In genomic region chr2:172439509-172439860, GRCh38 we compare ENCODE assay signal across 19 cellular contexts. TPM values are rescaled to one million over a fixed set of nuclear protein-coding genes. Genes with fewer than 3 reads are reported as not detected.
DNase-seq lines count a peak whose midpoint lies in the region; ATAC-seq and TF ChIP-seq lines count a peak whose summit lies in the region.
"Had no signal": no experiment of that assay in that cellular context is flagged by ENCODE, and none has a peak within 500 bp of the region (broad histone marks: within the 10 kb centered on the region; RNA-seq: fewer than 3 reads in every experiment).

No MANE protein-coding gene starts in this region.

- H3K27me3 ChIP-seq in CD4-positive, CD25-positive, alpha-beta regulatory T cell (ENCODE audit: control insufficient read depth, insufficient read depth, low read length): no peaks in the 10 kb centered on the region
- H3K27me3 ChIP-seq in KMS-11 (ENCODE audit: insufficient read depth, low read depth) (no peaks in the 10 kb centered on the region), duodenal mucosa (ENCODE audit: control insufficient read depth in 1 of 2, insufficient read depth in 2 of 2, low read length in 2 of 2) (no peaks in the 10 kb centered on the region), neural progenitor cell (no peaks in the 10 kb centered on the region), WERI-Rb-1 (ENCODE audit: insufficient read depth, low read depth, severe bottlenecking) (no peaks in the 10 kb centered on the region)
- H3K27me3 ChIP-seq: adrenal gland, neutrophil had no signal

- peaks cover 8% of the 10 kb centered on the region for H3K36me3 Mint-ChIP-seq in CD4-positive, CD25-positive, alpha-beta regulatory T cell
- H3K36me3 Mint-ChIP-seq in neural progenitor cell: peaks cover 22% of the 10 kb centered on the region

- TF ChIP-seq CTCF in KMS-11 (conservative IDR thresholded peaks at IDR 0.05; ENCODE audit: low read depth, low read length): no peak
- no peak for TF ChIP-seq CTCF in neural progenitor cell (IDR thresholded peaks at IDR 0.05)
- TF ChIP-seq CTCF in WERI-Rb-1 (IDR thresholded peaks at IDR 0.05; ENCODE audit: low read depth, low read length): no peak

- H3F3A ChIP-seq in neural progenitor cell (ENCODE audit: low read depth): peaks cover 30% of the 10 kb centered on the region

- H3K27me3 Mint-ChIP-seq in CD4-positive, CD25-positive, alpha-beta regulatory T cell: no peaks in the 10 kb centered on the region
- no peaks in the 10 kb centered on the region for H3K27me3 Mint-ChIP-seq in neural progenitor cell (ENCODE audit: insufficient read depth, low read depth)

- no peaks in the 10 kb centered on the region for H3K9me3 Mint-ChIP-seq in CD4-positive, CD25-positive, alpha-beta regulatory T cell
- peaks cover 9% of the 10 kb centered on the region for H3K9me3 Mint-ChIP-seq in neural progenitor cell

- no peak for DNase-seq in CD4-positive, CD25-positive, alpha-beta regulatory T cell
- no peak for DNase-seq in neural progenitor cell (ENCODE audit: low spot score)
- DNase-seq in WERI-Rb-1: no peak
- DNase-seq in iPS-NIHi7 (ENCODE audit: extremely low spot score): no peak
- DNase-seq: activated CD4-positive, alpha-beta T cell treated with anti-CD3 and anti-CD28 coated beads for 1 hour; activated CD8-positive, alpha-beta memory T cell treated with anti-CD3 and anti-CD28 coated beads, Interleukin-2, amount 10 ng/mL, durations not matched to agents 7 days and 5 days; caudate nucleus; islet precursor cell; NCI-H1092; NCI-H510A treated with DMSO at 0.1 percent for 48 hours; retina; SIG-M5; stimulated activated naive CD4-positive, alpha-beta T cell treated with Interleukin-2 at 50 U/mL for 16 hours had no signal

- H3K27ac ChIP-seq in CD4-positive, CD25-positive, alpha-beta regulatory T cell (ENCODE audit: insufficient read depth, low read length, poor library complexity, severe bottlenecking): no peak overlapping the region
- H3K27ac ChIP-seq in KMS-11: no peak overlapping the region
- H3K27ac ChIP-seq in duodenal mucosa (ENCODE audit: low read depth, low read length): peak overlapping the region; percentile 62
- no peak overlapping the region for H3K27ac ChIP-seq in neural progenitor cell
- no peak overlapping the region for H3K27ac ChIP-seq in WERI-Rb-1
- H3K27ac ChIP-seq: neutrophil had no signal

- H3K79me2 ChIP-seq in KMS-11 (ENCODE audit: insufficient read depth, low read depth) (no peaks in the 10 kb centered on the region), neural progenitor cell (ENCODE audit: low read depth) (peaks cover 100% of the 10 kb centered on the region)

- peaks cover 28 to 48% (median 36%) of the 10 kb centered on the region in 4 donors for H3K4me1 Mint-ChIP-seq in CD4-positive, CD25-positive, alpha-beta regulatory T cell
- H3K4me1 Mint-ChIP-seq in neural progenitor cell: peaks cover 28% of the 10 kb centered on the region

- ATAC-seq in CD4-positive, CD25-positive, alpha-beta regulatory T cell (ENCODE audit: low read depth in 2 of 2): no peak
- ATAC-seq in GM21737 (IDR thresholded peaks at IDR 0.05; ENCODE audit: unreplicated experiment) (no peak), HG03135 (IDR thresholded peaks at IDR 0.05; ENCODE audit: unreplicated experiment) (no peak)
- ATAC-seq: activated CD8-positive, alpha-beta memory T cell treated with anti-CD3 and anti-CD28 coated beads, Interleukin-2, amount 10 ng/mL, durations not matched to agents 7 days and 5 days had no signal

- no peaks in the 10 kb centered on the region for H3K9me3 ChIP-seq in CD4-positive, CD25-positive, alpha-beta regulatory T cell (ENCODE audit: control insufficient read depth in 2 of 2, low read length in 2 of 2)
- H3K9me3 ChIP-seq in duodenal mucosa (ENCODE audit: control insufficient read depth in 1 of 2, low read length in 2 of 2) (no peaks in the 10 kb centered on the region), neural progenitor cell (ENCODE audit: low read depth) (no peaks in the 10 kb centered on the region), WERI-Rb-1 (ENCODE audit: severe bottlenecking) (no peaks in the 10 kb centered on the region)
- H3K9me3 ChIP-seq: adrenal gland, neutrophil had no signal

- H3K4me1 ChIP-seq in CD4-positive, CD25-positive, alpha-beta regulatory T cell (ENCODE audit: control insufficient read depth, insufficient read depth, low read length, poor library complexity, severe bottlenecking): peaks cover 85% of the 10 kb centered on the region
- peaks cover 64% of the 10 kb centered on the region for H3K4me1 ChIP-seq in KMS-11 (ENCODE audit: low read depth, poor library complexity, severe bottlenecking)
- H3K4me1 ChIP-seq in duodenal mucosa (ENCODE audit: control insufficient read depth in 1 of 2, insufficient read depth in 2 of 2, low read length in 2 of 2): peaks cover 89 to 91% of the 10 kb centered on the region in 2 donors
- H3K4me1 ChIP-seq in neural progenitor cell: peaks cover 68% of the 10 kb centered on the region

- peak overlapping the region in 3 of 4 donors; percentile 31 to 70 (median 42) for H3K4me3 Mint-ChIP-seq in CD4-positive, CD25-positive, alpha-beta regulatory T cell
- no peak overlapping the region for H3K4me3 Mint-ChIP-seq in neural progenitor cell
- H3K4me3 Mint-ChIP-seq: activated CD8-positive, alpha-beta memory T cell treated with anti-CD3 and anti-CD28 coated beads, Interleukin-2, amount 10 ng/mL, durations not matched to agents 7 days and 5 days had no signal

- H3K36me3 ChIP-seq in CD4-positive, CD25-positive, alpha-beta regulatory T cell (ENCODE audit: control insufficient read depth, insufficient read depth, low read length): no peaks in the 10 kb centered on the region
- H3K36me3 ChIP-seq in KMS-11 (ENCODE audit: insufficient read depth): no peaks in the 10 kb centered on the region
- H3K36me3 ChIP-seq in duodenal mucosa (ENCODE audit: control insufficient read depth in 1 of 2, insufficient read depth in 2 of 2, low read length in 2 of 2): no peaks in the 10 kb centered on the region
- no peaks in the 10 kb centered on the region for H3K36me3 ChIP-seq in neural progenitor cell
- H3K36me3 ChIP-seq in WERI-Rb-1: no peaks in the 10 kb centered on the region
- H3K36me3 ChIP-seq: adrenal gland, neutrophil had no signal

- H3K27ac Mint-ChIP-seq in CD4-positive, CD25-positive, alpha-beta regulatory T cell: peak overlapping the region in 1 of 3 donors; percentile 85
- no peak overlapping the region for H3K27ac Mint-ChIP-seq in neural progenitor cell
- H3K27ac Mint-ChIP-seq: activated CD8-positive, alpha-beta memory T cell treated with anti-CD3 and anti-CD28 coated beads, Interleukin-2, amount 10 ng/mL, durations not matched to agents 7 days and 5 days had no signal

- peak overlapping the region; percentile 83 for H3K4me3 ChIP-seq in CD4-positive, CD25-positive, alpha-beta regulatory T cell (ENCODE audit: low read depth, low read length)
- H3K4me3 ChIP-seq in KMS-11 (IDR thresholded peaks at IDR 0.05; ENCODE audit: insufficient read depth, low read depth, low read length) (no peak overlapping the region), duodenal mucosa (ENCODE audit: low read depth in 1 of 2, low read length in 2 of 2) (peak overlapping the region; percentile 30 to 48), neural progenitor cell (no peak overlapping the region), WERI-Rb-1 (ENCODE audit: low read depth, low read length) (no peak overlapping the region)
- H3K4me3 ChIP-seq: adrenal gland had no signal

- H3K9ac ChIP-seq in KMS-11 (no peak overlapping the region), duodenal mucosa (ENCODE audit: low read depth in 1 of 2, low read length in 2 of 2) (peak overlapping the region in 1 of 2 donors; percentile 27), neural progenitor cell (no peak overlapping the region)

- H3K4me2 ChIP-seq in KMS-11 (peak overlapping the region; percentile 96; the same call in 1 of the 2 replicates), neural progenitor cell (peak overlapping the region; percentile 62)

- H2AFZ ChIP-seq in KMS-11 (ENCODE audit: low read depth): no peak overlapping the region
- no peak overlapping the region for H2AFZ ChIP-seq in neural progenitor cell (replicated peaks)

- H4K20me1 ChIP-seq in KMS-11 (ENCODE audit: insufficient read depth): no peaks in the 10 kb centered on the region; the same call in 1 of the 2 replicates
- peaks cover 66% of the 10 kb centered on the region for H4K20me1 ChIP-seq in neural progenitor cell (ENCODE audit: low read depth)

RNA-seq across cellular contexts. Expression of gene ITGA6, which starts 12.1 kb away (rescaled TPM):
- 68.5 TPM for total RNA-seq in CD4-positive, CD25-positive, alpha-beta regulatory T cell
- polyA plus RNA-seq in CD4-positive, CD25-positive, alpha-beta regulatory T cell: 10 to 100 TPM; 39.2 to 59.4 (median 45.8) TPM
- 97.2 and 161 TPM in 2 replicates for total RNA-seq in neural progenitor cell (ENCODE audit: low replicate concordance)

Comparison
In these comparisons a context has a peak if more than half of its experiments do, and no peak if none do; other contexts are left out.
1. H3K4me3 ChIP-seq: peak in CD4-positive, CD25-positive, alpha-beta regulatory T cell (single experiment) and duodenal mucosa (2 of 2); none in KMS-11 (single experiment), neural progenitor cell (single experiment) and WERI-Rb-1 (single experiment).